ENCODE assay signal across 8 cellular contexts in the genomic region with DNA sequence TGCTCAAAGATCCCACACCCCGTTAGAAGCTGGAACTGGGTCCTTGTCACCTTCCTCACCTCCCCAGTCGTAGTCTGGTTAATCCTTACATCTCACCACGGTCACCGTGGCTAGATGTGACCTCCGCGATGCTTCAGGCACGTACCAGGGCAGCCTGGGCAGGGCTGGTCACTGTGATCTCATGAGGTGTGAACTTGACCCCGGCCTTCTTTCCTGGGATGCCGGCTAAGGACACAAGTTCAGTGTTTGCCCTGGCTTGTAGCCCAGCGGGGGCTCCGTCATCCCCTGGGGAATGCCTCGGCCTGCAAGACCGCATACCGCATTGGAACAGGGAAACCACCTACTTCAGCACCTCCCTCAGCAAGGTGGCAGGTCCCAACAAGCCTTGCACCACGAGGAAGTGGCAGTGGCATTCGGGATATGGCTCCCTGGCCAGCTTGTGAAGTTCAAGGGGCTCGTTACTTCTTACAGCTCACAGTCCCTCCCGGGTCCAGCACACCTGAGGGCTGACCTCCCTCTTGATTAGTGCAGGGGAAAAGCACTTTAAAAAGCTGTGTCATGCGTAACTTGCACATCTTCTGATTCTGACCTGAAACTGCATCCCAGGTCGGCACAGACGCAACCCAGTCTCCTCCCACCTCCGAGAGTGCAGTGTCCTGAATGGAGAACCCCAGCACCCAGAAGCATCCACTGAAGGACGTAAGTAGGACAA. TPM values are rescaled to one million over a fixed set of nuclear protein-coding genes. Genes with fewer than 3 reads are reported as not detected.
A peak's percentile ranks its signal among the peaks of the same experiment; 100 is the strongest.
DNase-seq lines count a peak whose midpoint lies in the region; ATAC-seq and TF ChIP-seq lines count a peak whose summit lies in the region.

No MANE protein-coding gene starts in this region.

- H3K27ac Mint-ChIP-seq in GM23338, result peak overlapping the region; percentile 35; the same call in 1 of the 2 replicates
- H3K27ac Mint-ChIP-seq in activated naive CD4-positive, alpha-beta T cell treated with anti-CD3 and anti-CD28 coated beads, Interleukin-2, amount 50 U/mL, for 72 hours, result peak overlapping the region; percentile 96 to 99
- H3K27ac Mint-ChIP-seq in mesothelial cell of epicardium, result peak overlapping the region; percentile 70

- H3K36me3 ChIP-seq in BLaER1, result peaks cover 56% of the 10 kb centered on the region
- peaks cover 34% of the 10 kb centered on the region for H3K36me3 ChIP-seq in GM23338 (ENCODE audit: insufficient read depth)

- H3K9me3 Mint-ChIP-seq in GM23338 (no peaks in the 10 kb centered on the region), mesothelial cell of epicardium (no peaks in the 10 kb centered on the region)
- no peaks in the 10 kb centered on the region for H3K9me3 Mint-ChIP-seq in activated naive CD4-positive, alpha-beta T cell treated with anti-CD3 and anti-CD28 coated beads, Interleukin-2, amount 50 U/mL, for 72 hours

- peaks cover 58% of the 10 kb centered on the region for H3K4me1 ChIP-seq in BLaER1
- H3K4me1 ChIP-seq in GM23338 (ENCODE audit: insufficient read depth), result peaks cover 4% of the 10 kb centered on the region; the same call in 1 of the 2 replicates

- H3K4me2 ChIP-seq in BLaER1, result peak overlapping the region; percentile 94
- no peak overlapping the region for H3K4me2 ChIP-seq in GM23338

- H4K20me1 ChIP-seq in BLaER1 (peaks cover 85% of the 10 kb centered on the region), GM23338 (replicated peaks; ENCODE audit: insufficient read depth) (peaks cover 19% of the 10 kb centered on the region)

- 0 out of 3 replicates have a peak overlapping the region, but pooled peaks have one; percentile 85 for H3K4me3 Mint-ChIP-seq in GM23338
- peak overlapping the region; percentile 78 for H3K4me3 Mint-ChIP-seq in mesothelial cell of epicardium

- no peaks in the 10 kb centered on the region for H3K27me3 ChIP-seq in BLaER1
- H3K27me3 ChIP-seq in GM23338 (ENCODE audit: insufficient read depth), result no peaks in the 10 kb centered on the region

- peaks cover 27% of the 10 kb centered on the region for H3K4me1 Mint-ChIP-seq in GM23338
- peaks cover 29% of the 10 kb centered on the region for H3K4me1 Mint-ChIP-seq in mesothelial cell of epicardium

- ATAC-seq in GM23338 (no peak), HG02610 (IDR thresholded peaks at IDR 0.05; ENCODE audit: unreplicated experiment) (no peak), HG03045 (IDR thresholded peaks at IDR 0.05; ENCODE audit: unreplicated experiment) (no peak)
- peak in 1 of 2 donors; percentile 0 for ATAC-seq in activated naive CD4-positive, alpha-beta T cell treated with anti-CD3 and anti-CD28 coated beads, Interleukin-2, amount 50 U/mL, for 72 hours

- H3K9me3 ChIP-seq in BLaER1, result no peaks in the 10 kb centered on the region

- H3K36me3 Mint-ChIP-seq in GM23338 (ENCODE audit: low read depth), result peaks cover 73% of the 10 kb centered on the region
- peaks cover 23 to 40% of the 10 kb centered on the region in 2 donors for H3K36me3 Mint-ChIP-seq in activated naive CD4-positive, alpha-beta T cell treated with anti-CD3 and anti-CD28 coated beads, Interleukin-2, amount 50 U/mL, for 72 hours
- H3K36me3 Mint-ChIP-seq in mesothelial cell of epicardium, result peaks cover 8% of the 10 kb centered on the region

- peaks cover 23% of the 10 kb centered on the region for H3K27me3 Mint-ChIP-seq in GM23338 (ENCODE audit: insufficient read depth, low read depth, poor library complexity)
- no peaks in the 10 kb centered on the region for H3K27me3 Mint-ChIP-seq in mesothelial cell of epicardium (ENCODE audit: low read depth)

- H3K9me2 ChIP-seq in GM23338 (ENCODE audit: insufficient read depth), result no peaks in the 10 kb centered on the region

- no peak overlapping the region for H3K4me3 ChIP-seq in BLaER1
- H3K4me3 ChIP-seq in GM23338, result no peak overlapping the region

- DNase-seq in GM23338 (ENCODE audit: low spot score), result no peak
- peak in 1 of 2 donors; percentile 71 for DNase-seq in activated naive CD4-positive, alpha-beta T cell treated with anti-CD3 and anti-CD28 coated beads, Interleukin-2, amount 50 U/mL, for 72 hours (ENCODE audit: low spot score in 2 of 2)
- peak in 1 of 2 experiments; percentile 18 for DNase-seq in mesothelial cell of epicardium (ENCODE audit: low spot score in 2 of 2, unreplicated experiment in 2 of 2)
- no peak for DNase-seq in AG08396 (ENCODE audit: low spot score)
- no peak for DNase-seq in NCI-H774 (lab: John Stamatoyannopoulos, UW)

- H3K27ac ChIP-seq in BLaER1, result no peak overlapping the region
- peak overlapping the region; percentile 76; the same call in 1 of the 2 replicates for H3K27ac ChIP-seq in GM23338 (ENCODE audit: low read depth)

- peaks cover 28% of the 10 kb centered on the region; the same call in 1 of the 2 replicates for H3F3A ChIP-seq in GM23338 (replicated peaks; ENCODE audit: low read depth)

- no peak overlapping the region for H2AFZ ChIP-seq in GM23338

- 0 out of 2 replicates have a peak overlapping the region, but pooled peaks have one; percentile 38 for H3K9ac ChIP-seq in BLaER1

- peaks cover 19% of the 10 kb centered on the region for H3K79me2 ChIP-seq in GM23338 (replicated peaks; ENCODE audit: insufficient read depth)

- TF ChIP-seq CTCF in GM23338 (conservative IDR thresholded peaks at IDR 0.05; ENCODE audit: low read depth in 2 of 2) (no peak), mesothelial cell of epicardium (IDR thresholded peaks at IDR 0.05; ENCODE audit: unreplicated experiment) (no peak)

TF ChIP-seq in GM23338, 12 proteins besides CTCF, POLR2A, EP300 and RAD21:
- TF ChIP-seq POLR2AphosphoS5 (IDR thresholded peaks at IDR 0.05; ENCODE audit: low read depth), result peak; percentile 27; the same call in 1 of the 2 replicates
- TF ChIP-seq STAT1 (IDR thresholded peaks at IDR 0.05; ENCODE audit: unreplicated experiment), result no peak
- TF ChIP-seq ZNF114 (CRISPR knock-in tag; IDR thresholded peaks at IDR 0.05), result no peak
- no peak for TF ChIP-seq NANOG (IDR thresholded peaks at IDR 0.05; ENCODE audit: borderline replicate concordance)
- TF ChIP-seq ZNF331 (CRISPR knock-in tag; IDR thresholded peaks at IDR 0.05; ENCODE audit: low read depth), result no peak

RNA-seq across cellular contexts. Expression of a gene that starts 25.9 kb away (rescaled TPM):
- 24.2 and 29.9 TPM in 2 replicates for total RNA-seq in GM23338 (2014; rRNA removed; shearing (Covaris generic))
- 38.7 and 38.9 TPM in 2 replicates for polyA plus RNA-seq in GM23338 (2016; fragmentation: Nextera tagmentation; extraction: Ambion mirVana)
- total RNA-seq in activated naive CD4-positive, alpha-beta T cell treated with anti-CD3 and anti-CD28 coated beads, Interleukin-2, amount 50 U/mL, for 72 hours, result 10 to 100 TPM; 62.9 to 77.1 TPM
- 27.3 to 30.5 TPM (median 28.5 TPM) in 3 replicates for total RNA-seq in mesothelial cell of epicardium

RNA-seq across cellular contexts. Expression of a gene that starts 26.1 kb away (rescaled TPM):
- total RNA-seq in GM23338 (2014; rRNA removed; shearing (Covaris generic)), result 0.82 and 1.4 TPM in 2 replicates
- 1.3 and 2.4 TPM in 2 replicates for polyA plus RNA-seq in GM23338 (2016; fragmentation: Nextera tagmentation; extraction: Ambion mirVana)
- 1 to 10 TPM; 2.9 to 7.2 TPM for total RNA-seq in activated naive CD4-positive, alpha-beta T cell treated with anti-CD3 and anti-CD28 coated beads, Interleukin-2, amount 50 U/mL, for 72 hours
- 16.2 to 18.4 TPM (median 18.3 TPM) in 3 replicates for total RNA-seq in mesothelial cell of epicardium

Comparison
In these comparisons a context has a peak if more than half of its experiments do, and no peak if none do; other contexts are left out.
1. H3K27ac Mint-ChIP-seq: peak in every context shown above with its lines; median percentile 98 in activated naive CD4-positive, alpha-beta T cell treated with anti-CD3 and anti-CD28 coated beads, Interleukin-2, amount 50 U/mL, for 72 hours; 70 in mesothelial cell of epicardium; 35 in GM23338.